In genomic region chr22:38325575-38325974, GRCh38 we compare ENCODE assay signal across 22 cellular contexts. TPM values are rescaled to one million over a fixed set of nuclear protein-coding genes. Genes with fewer than 3 reads are reported as not detected.
DNase-seq lines count a peak whose midpoint lies in the region; ATAC-seq and TF ChIP-seq lines count a peak whose summit lies in the region.
"Had no signal": no experiment of that assay in that cellular context is flagged by ENCODE, and none has a peak within 500 bp of the region (broad histone marks: within the 10 kb centered on the region; RNA-seq: fewer than 3 reads in every experiment).

No MANE protein-coding gene starts in this region.

- TF ChIP-seq POLR2A in thyroid gland (IDR thresholded peaks at IDR 0.05) = no peak

- TF ChIP-seq CTCF in thyroid gland (IDR thresholded peaks at IDR 0.05) (no peak), mucosa of descending colon (IDR thresholded peaks at IDR 0.05) (no peak)

- H3K9ac ChIP-seq in BLaER1 = peak overlapping the region; percentile 18; the same call in 1 of the 2 replicates
- peak overlapping the region; percentile 45; the same call in 1 of the 2 replicates for H3K9ac ChIP-seq in HUES64 (ENCODE audit: low read depth, low read length)

- ATAC-seq in esophagus mucosa (peak; percentile 3), mucosa of descending colon (no peak)

- peaks cover 34% of the 10 kb centered on the region for H3K4me1 ChIP-seq in BLaER1
- peaks cover 12% of the 10 kb centered on the region for H3K4me1 ChIP-seq in HUES64 (ENCODE audit: insufficient read depth, low read length)
- H3K4me1 ChIP-seq in thyroid gland = no peaks in the 10 kb centered on the region
- H3K4me1 ChIP-seq in mucosa of descending colon (ENCODE audit: low read depth) = no peaks in the 10 kb centered on the region

- H3K27ac ChIP-seq in BLaER1 (no peak overlapping the region), HUES64 (ENCODE audit: low read depth, low read length) (peak overlapping the region; percentile 88), thyroid gland (no peak overlapping the region)
- H3K27ac ChIP-seq: 22Rv1, SK-N-MC had no signal

- peak overlapping the region; percentile 60 for H3K4me2 ChIP-seq in BLaER1

- no peak overlapping the region for H3K4me3 ChIP-seq in BLaER1
- H3K4me3 ChIP-seq in HUES64 (ENCODE audit: low read length) = no peak overlapping the region
- no peak overlapping the region for H3K4me3 ChIP-seq in thyroid gland (replicated peaks in 1 of 3)
- H3K4me3 ChIP-seq in mucosa of descending colon = no peak overlapping the region
- H3K4me3 ChIP-seq: SK-N-MC had no signal

- WGBS in HUES64 = 16% methylated on average over 6 of the region's 6 CpGs
- 92 to 100% methylated on average over 4 to 6 of the region's 6 CpGs for WGBS in thyroid gland, 2 donors

- no peaks in the 10 kb centered on the region for H4K20me1 ChIP-seq in BLaER1

- H3K36me3 ChIP-seq in BLaER1 (no peaks in the 10 kb centered on the region), HUES64 (ENCODE audit: insufficient read depth, low read length) (peaks cover 4% of the 10 kb centered on the region; the same call in 1 of the 2 replicates), thyroid gland (no peaks in the 10 kb centered on the region), mucosa of descending colon (ENCODE audit: low read depth) (no peaks in the 10 kb centered on the region)

- intact Hi-C loops in thyroid gland (cut with DNase I) (no loop called here), mucosa of descending colon (cut with DNase I, micrococcal nuclease) (no loop called here)

- H3K27me3 ChIP-seq in BLaER1 (no peaks in the 10 kb centered on the region), HUES64 (ENCODE audit: insufficient read depth, low read length) (no peaks in the 10 kb centered on the region), thyroid gland (no peaks in the 10 kb centered on the region)

- H3K9me3 ChIP-seq in BLaER1 (no peaks in the 10 kb centered on the region), HUES64 (ENCODE audit: insufficient read depth, low read depth, low read length) (no peaks in the 10 kb centered on the region), thyroid gland (no peaks in the 10 kb centered on the region), mucosa of descending colon (no peaks in the 10 kb centered on the region)

- peak; percentile 64 for DNase-seq in iPS-NIHi11 (ENCODE audit: low spot score)
- no peak for DNase-seq in thyroid gland
- DNase-seq in mucosa of descending colon = no peak
- no peak for DNase-seq in putamen (ENCODE audit: low spot score)
- DNase-seq in stimulated activated naive CD4-positive, alpha-beta T cell treated with Interleukin-2 at 50 U/mL for 16 hours (lab: John Stamatoyannopoulos, UW) = no peak
- DNase-seq: AML-193; CD4-positive, CD25-positive, alpha-beta regulatory T cell; COR-L47; DMS 273 treated with DMSO at 0.1 percent for 48 hours; GDM1; HFFc6; Kasumi-1; NCI-H1105; NCI-H510A; NCI-H748 treated with DMSO at 0.1 percent for 48 hours; NK-92 treated with Interleukin-12 subunit alpha and Interleukin-12 subunit beta, amount 100 ng/mL, for 24 hours; Right ventricle myocardium superior had no signal

RNA-seq across cellular contexts. Expression of gene CSNK1E, which starts 8.3 kb away (rescaled TPM):
- polyA plus RNA-seq in HUES64 (2013, experiment 1 of 2) = 92.5 TPM
- 101 TPM for polyA plus RNA-seq in HUES64 (2013, experiment 2 of 2)
- total RNA-seq in esophagus mucosa = 71.0 TPM
- total RNA-seq in thyroid gland = 10 to 100 TPM; 53.2 to 98.4 (median 69.5) TPM
- 100 to 1,000 TPM in 1 of 3 donors, 10 to 100 TPM in 2; 87.8 to 100 (median 89.8) TPM for total RNA-seq in mucosa of descending colon

RNA-seq across cellular contexts. Expression of gene TMEM184B, which starts 52.8 kb away (rescaled TPM):
- 36.2 TPM for polyA plus RNA-seq in HUES64 (2013, experiment 1 of 2)
- polyA plus RNA-seq in HUES64 (2013, experiment 2 of 2) = 41.7 TPM
- total RNA-seq in esophagus mucosa (22.6 TPM), thyroid gland (10 to 100 TPM; 42.9 to 92.2 (median 74.5) TPM), mucosa of descending colon (10 to 100 TPM; 35.9 to 63.1 (median 38.2) TPM)
